ENCODE assay signal across 8 cellular contexts in the genomic region with DNA sequence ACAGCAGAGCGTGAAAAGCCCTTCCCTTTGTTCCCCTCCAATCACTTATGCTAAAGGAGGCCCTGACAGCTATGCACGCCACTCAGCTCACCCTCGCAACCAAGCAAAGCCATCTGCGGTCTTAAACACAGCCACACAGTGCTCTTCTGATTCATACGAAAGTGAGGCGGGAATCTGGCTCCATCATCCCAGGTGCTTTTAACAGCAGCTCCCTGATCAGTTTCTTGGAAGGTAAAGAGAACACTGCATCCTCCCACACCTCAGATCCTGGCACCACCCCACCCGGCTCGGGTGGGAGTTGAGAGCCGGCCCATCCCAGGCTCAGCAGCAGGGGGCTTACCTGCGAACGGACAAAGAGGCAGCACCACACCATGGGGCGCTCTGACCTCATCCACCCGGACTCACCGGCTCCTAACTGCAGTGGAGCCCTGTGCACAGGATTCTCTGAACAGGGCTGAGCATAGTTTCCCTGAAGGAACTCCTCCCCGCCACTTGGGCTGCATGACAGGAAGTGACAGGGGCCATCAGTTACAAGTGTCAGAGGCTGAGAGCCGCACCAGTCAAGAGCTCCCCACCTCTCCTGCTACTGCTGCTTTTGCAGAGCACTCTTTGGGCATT.
DNase-seq lines count a peak whose midpoint lies in the region; ATAC-seq and TF ChIP-seq lines count a peak whose summit lies in the region.

No MANE protein-coding gene starts in this region.

- no peaks in the 10 kb centered on the region for H3K27me3 ChIP-seq in CD4-positive, alpha-beta T cell (ENCODE audit: control insufficient read depth, insufficient read depth, low read length)
- H3K27me3 ChIP-seq in MM.1S (replicated peaks; ENCODE audit: insufficient read depth, low read length) (no peaks in the 10 kb centered on the region), left ventricle myocardium inferior (ENCODE audit: low read depth) (no peaks in the 10 kb centered on the region)

- H3K9me3 ChIP-seq in CD4-positive, alpha-beta T cell (ENCODE audit: control insufficient read depth, low read length): no peaks in the 10 kb centered on the region
- no peaks in the 10 kb centered on the region for H3K9me3 ChIP-seq in MM.1S (replicated peaks; ENCODE audit: insufficient read depth, low read length)
- no peaks in the 10 kb centered on the region for H3K9me3 ChIP-seq in left ventricle myocardium inferior (replicated peaks)

- POLR2A ChIA-PET in CD4-positive, alpha-beta T cell (lab: Charles Lee): interaction anchor here (0.7 to 5.5 kb wide), 33 partner anchors 8 to 323 kb away, joined by 3 to 91 read pairs (median 4); a partner anchor contains a TSS
- POLR2A ChIA-PET in activated CD4-positive, alpha-beta memory T cell treated with anti-CD3 and anti-CD28 coated beads, Interleukin-2, amount 10 ng/mL, durations not matched to agents 7 days and 5 days (lab: Charles Lee): interaction anchor here (0.6 to 5.4 kb wide), 32 partner anchors 10 to 1391 kb away, joined by 3 to 85 read pairs (median 8); a partner anchor contains a TSS

- peak overlapping the region; percentile 92 for H3K4me2 ChIP-seq in MM.1S (ENCODE audit: low read depth, low read length)

- peak; percentile 53 to 78 (median 68) for DNase-seq in CD4-positive, alpha-beta T cell
- DNase-seq in MM.1S: peak; percentile 74
- DNase-seq in activated CD4-positive, alpha-beta memory T cell treated with anti-CD3 and anti-CD28 coated beads, Interleukin-2, amount 10 ng/mL, durations not matched to agents 7 days and 5 days: peak; percentile 87
- DNase-seq in left ventricle myocardium inferior: peak; percentile 30
- DNase-seq in stimulated activated CD8-positive, alpha-beta memory T cell treated with anti-CD3 and anti-CD28 coated beads, Interleukin-15, amount 100 ng/mL, for 1 hour (ENCODE audit: low read depth): peak; percentile 39
- no peak for DNase-seq in NCI-H1436 treated with DMSO at 0.1 percent for 48 hours (lab: John Stamatoyannopoulos, UW)
- no peak for DNase-seq in ureter (ENCODE audit: low spot score)

- H3K9me3 Mint-ChIP-seq in CD4-positive, alpha-beta T cell: no peaks in the 10 kb centered on the region
- H3K9me3 Mint-ChIP-seq in activated CD4-positive, alpha-beta memory T cell treated with anti-CD3 and anti-CD28 coated beads, Interleukin-2, amount 10 ng/mL, durations not matched to agents 7 days and 5 days: peaks cover 2% of the 10 kb centered on the region

- CTCF ChIA-PET in CD4-positive, alpha-beta T cell (lab: Charles Lee): interaction anchor here (0.7 to 5.0 kb wide), 5 partner anchors 12 to 117 kb away, joined by 3 to 17 read pairs (median 7); no protein-coding TSS in a partner anchor
- CTCF ChIA-PET in activated CD4-positive, alpha-beta memory T cell treated with anti-CD3 and anti-CD28 coated beads, Interleukin-2, amount 10 ng/mL, durations not matched to agents 7 days and 5 days (lab: Charles Lee): interaction anchor here (0.7 to 6.6 kb wide), 16 partner anchors 10 to 234 kb away, joined by 3 to 58 read pairs (median 4); a partner anchor contains a TSS

- peaks cover 23% of the 10 kb centered on the region for H3K36me3 Mint-ChIP-seq in CD4-positive, alpha-beta T cell (ENCODE audit: low read depth)
- H3K36me3 Mint-ChIP-seq in activated CD4-positive, alpha-beta memory T cell treated with anti-CD3 and anti-CD28 coated beads, Interleukin-2, amount 10 ng/mL, durations not matched to agents 7 days and 5 days (ENCODE audit: low read depth): peaks cover 28% of the 10 kb centered on the region

- no peaks in the 10 kb centered on the region for H3K27me3 Mint-ChIP-seq in CD4-positive, alpha-beta T cell
- no peaks in the 10 kb centered on the region for H3K27me3 Mint-ChIP-seq in activated CD4-positive, alpha-beta memory T cell treated with anti-CD3 and anti-CD28 coated beads, Interleukin-2, amount 10 ng/mL, durations not matched to agents 7 days and 5 days

- TF ChIP-seq CTCF in CD4-positive, alpha-beta T cell (IDR thresholded peaks at IDR 0.05): no peak
- no peak for TF ChIP-seq CTCF in MM.1S (IDR thresholded peaks at IDR 0.05; ENCODE audit: low read length)
- no peak for TF ChIP-seq CTCF in left ventricle myocardium inferior (IDR thresholded peaks at IDR 0.05; ENCODE audit: borderline replicate concordance)

- H3K27ac ChIP-seq in CD4-positive, alpha-beta T cell (ENCODE audit: low read depth, low read length): peak overlapping the region; percentile 75
- H3K27ac ChIP-seq in MM.1S (ENCODE audit: low read length) (peak overlapping the region; percentile 96), left ventricle myocardium inferior (replicated peaks) (peak overlapping the region; percentile 84)

- H3K27ac Mint-ChIP-seq in CD4-positive, alpha-beta T cell: peak overlapping the region; percentile 94
- H3K27ac Mint-ChIP-seq in activated CD4-positive, alpha-beta memory T cell treated with anti-CD3 and anti-CD28 coated beads, Interleukin-2, amount 10 ng/mL, durations not matched to agents 7 days and 5 days: peak overlapping the region; percentile 100

- H3K4me1 ChIP-seq in MM.1S (ENCODE audit: low read length) (peaks cover 38% of the 10 kb centered on the region), left ventricle myocardium inferior (peaks cover 33% of the 10 kb centered on the region)

- intact Hi-C loops in CD4-positive, alpha-beta T cell (cut with DNase I, micrococcal nuclease): loop anchor here (1.0 to 5.0 kb wide), 7 partner anchors 8 to 234 kb away; a partner anchor contains a TSS
- intact Hi-C loops in left ventricle myocardium inferior (cut with micrococcal nuclease): no loop called here

- H3K79me2 ChIP-seq in MM.1S (ENCODE audit: low read length): peaks cover 44% of the 10 kb centered on the region

- peak overlapping the region; percentile 80 for H3K9ac ChIP-seq in MM.1S (ENCODE audit: low read length)

- peaks cover 88% of the 10 kb centered on the region for H3K4me1 Mint-ChIP-seq in CD4-positive, alpha-beta T cell (ENCODE audit: low read depth)
- peaks cover 62% of the 10 kb centered on the region for H3K4me1 Mint-ChIP-seq in activated CD4-positive, alpha-beta memory T cell treated with anti-CD3 and anti-CD28 coated beads, Interleukin-2, amount 10 ng/mL, durations not matched to agents 7 days and 5 days

- ATAC-seq in CD4-positive, alpha-beta T cell (ENCODE audit: poor library complexity): peak; percentile 94
- ATAC-seq in GM21390 (IDR thresholded peaks at IDR 0.05; ENCODE audit: unreplicated experiment): peak; percentile 45

- H3K36me3 ChIP-seq in MM.1S (replicated peaks; ENCODE audit: insufficient read depth, low read length): no peaks in the 10 kb centered on the region
- H3K36me3 ChIP-seq in left ventricle myocardium inferior: no peaks in the 10 kb centered on the region

- H3K4me3 Mint-ChIP-seq in CD4-positive, alpha-beta T cell: peak overlapping the region; percentile 92
- H3K4me3 Mint-ChIP-seq in activated CD4-positive, alpha-beta memory T cell treated with anti-CD3 and anti-CD28 coated beads, Interleukin-2, amount 10 ng/mL, durations not matched to agents 7 days and 5 days: peak overlapping the region; percentile 97

- no peaks in the 10 kb centered on the region for H4K20me1 ChIP-seq in MM.1S (ENCODE audit: insufficient read depth, low read length)

- no peaks in the 10 kb centered on the region for H3K9me2 ChIP-seq in MM.1S (replicated peaks; ENCODE audit: insufficient read depth, low read length)

- peak overlapping the region; percentile 78 for H2AFZ ChIP-seq in MM.1S (ENCODE audit: low read length)

- peaks cover 43% of the 10 kb centered on the region for H3F3A ChIP-seq in MM.1S (ENCODE audit: insufficient read depth, low read length)

- H3K4me3 ChIP-seq in MM.1S (ENCODE audit: low read length) (peak overlapping the region; percentile 72), left ventricle myocardium inferior (peak overlapping the region; percentile 63)

Comparison
In these comparisons a context has a peak if more than half of its experiments do, and no peak if none do; other contexts are left out.
1. DNase-seq: peak in CD4-positive, alpha-beta T cell (10 of 10), MM.1S (single experiment), activated CD4-positive, alpha-beta memory T cell treated with anti-CD3 and anti-CD28 coated beads, Interleukin-2, amount 10 ng/mL, durations not matched to agents 7 days and 5 days (single experiment), left ventricle myocardium inferior (single experiment) and stimulated activated CD8-positive, alpha-beta memory T cell treated with anti-CD3 and anti-CD28 coated beads, Interleukin-15, amount 100 ng/mL, for 1 hour (single experiment); none in NCI-H1436 treated with DMSO at 0.1 percent for 48 hours (single experiment) and ureter (single experiment).
2. Peak in every context shown above with its lines, with median percentiles within 50 percentile points of each other: H3K27ac ChIP-seq.